Comparison of ENCODE assay signal across 21 cellular contexts in the genomic region with DNA sequence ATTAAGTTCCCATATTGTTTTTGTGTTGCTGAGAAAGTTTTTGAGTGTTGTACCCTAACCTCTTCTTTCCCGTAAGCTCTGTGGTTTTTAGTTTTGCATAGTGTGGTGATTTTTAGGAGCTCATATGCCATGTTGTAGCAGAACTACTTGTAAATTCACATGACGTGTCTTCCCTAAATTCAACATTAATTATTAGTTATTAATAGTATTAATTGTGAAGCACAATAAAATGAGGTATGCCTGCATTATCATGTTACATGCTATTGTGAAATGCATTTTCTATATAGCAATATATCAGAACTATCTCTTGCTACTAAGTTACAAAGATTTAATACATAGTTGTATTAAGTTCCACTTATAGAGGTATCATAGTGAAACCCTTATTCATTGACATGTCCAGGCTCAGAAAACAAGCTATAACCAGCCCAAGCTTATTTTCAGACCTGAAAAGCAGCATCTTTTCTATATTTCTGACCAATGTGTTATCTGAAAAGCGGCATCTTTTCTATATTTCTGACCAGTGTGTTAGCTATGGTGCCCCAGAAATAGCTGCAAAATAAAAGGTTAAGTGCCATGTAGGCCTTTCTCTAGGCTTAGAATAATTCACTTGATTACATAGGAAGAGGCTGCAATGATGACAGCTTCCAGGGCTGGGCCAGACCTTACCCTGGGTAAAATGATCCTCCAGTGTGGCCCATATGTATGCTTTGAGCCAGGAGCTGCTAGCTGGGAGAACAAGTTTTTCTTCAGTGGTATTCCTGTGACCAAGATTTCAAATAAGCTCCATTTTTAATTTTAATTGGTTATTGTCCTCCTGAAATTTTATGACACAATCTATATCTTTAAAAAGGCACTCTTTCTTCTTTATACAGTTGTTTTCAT. TPM values are rescaled to one million over a fixed set of nuclear protein-coding genes. Genes with fewer than 3 reads are reported as not detected.
DNase-seq lines count a peak whose midpoint lies in the region; ATAC-seq and TF ChIP-seq lines count a peak whose summit lies in the region.
"Had no signal": no experiment of that assay in that cellular context is flagged by ENCODE, and none has a peak within 500 bp of the region (broad histone marks: within the 10 kb centered on the region; RNA-seq: fewer than 3 reads in every experiment).

No MANE protein-coding gene starts in this region.

- H3K14ac ChIP-seq in neuronal stem cell (ENCODE audit: low read length) = no peak overlapping the region

- H3K9ac ChIP-seq in mammary epithelial cell (ENCODE audit: insufficient read depth, low read length) (no peak overlapping the region), neuronal stem cell (ENCODE audit: low read depth, low read length, poor library complexity) (no peak overlapping the region)
- H3K9ac ChIP-seq: neural progenitor cell had no signal

- no peak overlapping the region for H3K4me3 ChIP-seq in mammary epithelial cell (replicated peaks in 1 of 3; ENCODE audit: insufficient read depth in 1 of 3, low read depth in 2 of 3, low read length in 3 of 3)
- H3K4me3 ChIP-seq in breast epithelium = no peak overlapping the region
- no peak overlapping the region for H3K4me3 ChIP-seq in body of pancreas
- no peak overlapping the region for H3K4me3 ChIP-seq in lower lobe of right lung
- no peak overlapping the region for H3K4me3 ChIP-seq in uterus
- H3K4me3 ChIP-seq in neuronal stem cell (ENCODE audit: low read length in 2 of 2) = no peak overlapping the region
- H3K4me3 ChIP-seq: HAP-1, neural progenitor cell, tibial nerve had no signal

- H3K27me3 ChIP-seq in mammary epithelial cell (ENCODE audit: insufficient read depth, low read length) = no peaks in the 10 kb centered on the region
- H3K27me3 ChIP-seq in breast epithelium = no peaks in the 10 kb centered on the region
- H3K27me3 ChIP-seq in body of pancreas = no peaks in the 10 kb centered on the region
- H3K27me3 ChIP-seq in lower lobe of right lung (ENCODE audit: low read depth) = no peaks in the 10 kb centered on the region
- no peaks in the 10 kb centered on the region for H3K27me3 ChIP-seq in uterus
- H3K27me3 ChIP-seq in neuronal stem cell (ENCODE audit: control insufficient read depth in 3 of 3, insufficient read depth in 3 of 3, low read depth in 1 of 3, low read length in 3 of 3) = no peaks in the 10 kb centered on the region
- H3K27me3 ChIP-seq: neural progenitor cell, tibial nerve had no signal

- H2BK120ac ChIP-seq in neuronal stem cell (ENCODE audit: low read depth, low read length) = no peak overlapping the region

- CTCF ChIA-PET in mammary epithelial cell (lab: Charles Lee; ENCODE audit: low non-redundant PET) = interaction anchor here (0.6 to 0.9 kb wide), 2 partner anchors 9 to 313 kb away, joined by 3 to 6 read pairs; no protein-coding TSS in a partner anchor

- no peak for ATAC-seq in body of pancreas
- ATAC-seq in lower lobe of right lung = no peak
- no peak for ATAC-seq in GM19328 (IDR thresholded peaks at IDR 0.05; ENCODE audit: unreplicated experiment)
- ATAC-seq in GM21786 (IDR thresholded peaks at IDR 0.05; ENCODE audit: unreplicated experiment) = no peak
- ATAC-seq: effector memory CD8-positive, alpha-beta T cell had no signal

- no peak overlapping the region for H2AK5ac ChIP-seq in neuronal stem cell (ENCODE audit: low read depth, low read length)

- H3K36me3 ChIP-seq in mammary epithelial cell (ENCODE audit: insufficient read depth, low read length) (no peaks in the 10 kb centered on the region), breast epithelium (no peaks in the 10 kb centered on the region), body of pancreas (replicated peaks in 1 of 2; ENCODE audit: insufficient read depth in 1 of 2, low read depth in 2 of 2) (no peaks in the 10 kb centered on the region), lower lobe of right lung (peaks cover 8% of the 10 kb centered on the region), uterus (no peaks in the 10 kb centered on the region), neuronal stem cell (replicated peaks in 1 of 2; ENCODE audit: control insufficient read depth in 2 of 2, insufficient read depth in 2 of 2, low read length in 2 of 2) (no peaks in the 10 kb centered on the region)
- H3K36me3 ChIP-seq: HAP-1, neural progenitor cell, tibial nerve had no signal

- whole genome bisulfite sequencing in mammary epithelial cell (ENCODE audit: low coverage, missing lambda C conversion rate) = 91% methylated on average over 3 of the region's 3 CpGs
- 84 to 86% methylated on average over 3 of the region's 3 CpGs for WGBS in body of pancreas, 2 donors
- no CpG with 5 or more reads among the region's 3 CpGs for WGBS in neuronal stem cell (ENCODE audit: extremely low coverage in 2 of 2, insufficient read length in 2 of 2, insufficient replicate concordance in 1 of 2), 2 donors

- no peak overlapping the region for H2AFZ ChIP-seq in mammary epithelial cell (ENCODE audit: low read depth, low read length)
- H2AFZ ChIP-seq in neuronal stem cell (ENCODE audit: low read length) = no peak overlapping the region

- H3K4ac ChIP-seq in neuronal stem cell (ENCODE audit: low read length) = no peak overlapping the region

- dilution Hi-C loops in mammary epithelial cell (cut with HindIII; ENCODE audit: low sequenced_read_pairs) = no loop called here

- BruUV-seq in mammary epithelial cell (replicated peaks; lab: Mats Ljungman, UMichigan) = no TSS peak

- peak overlapping the region; percentile 20 for H3K4me2 ChIP-seq in mammary epithelial cell (ENCODE audit: insufficient read depth, low read depth, low read length)
- no peak overlapping the region for H3K4me2 ChIP-seq in neuronal stem cell (ENCODE audit: insufficient read depth, low read length, poor library complexity, severe bottlenecking)
- H3K4me2 ChIP-seq: neural progenitor cell had no signal

- intact Hi-C loops in mammary epithelial cell (cut with micrococcal nuclease) = no loop called here
- intact Hi-C loops in breast epithelium (cut with DNase I; ENCODE audit: low total_unique reads) = no loop called here
- intact Hi-C loops in body of pancreas (cut with DNase I) = no loop called here
- intact Hi-C loops in lower lobe of right lung (cut with DNase I) = no loop called here
- intact Hi-C loops in uterus (cut with DNase I; ENCODE audit: low total_unique reads) = no loop called here

- peaks cover 85% of the 10 kb centered on the region for H3K79me2 ChIP-seq in mammary epithelial cell (ENCODE audit: insufficient read depth, low read length)

- H2BK12ac ChIP-seq in neuronal stem cell (ENCODE audit: low read length) = no peak overlapping the region

- H4K91ac ChIP-seq in neuronal stem cell (ENCODE audit: low read depth, low read length, poor library complexity) = no peak overlapping the region

- H3K4me1 ChIP-seq in mammary epithelial cell (ENCODE audit: insufficient read depth, low read length) (peaks cover 52% of the 10 kb centered on the region), breast epithelium (peaks cover 0 to 3% of the 10 kb centered on the region in 2 donors), body of pancreas (peaks cover 61% of the 10 kb centered on the region), lower lobe of right lung (peaks cover 97% of the 10 kb centered on the region), uterus (peaks cover 12% of the 10 kb centered on the region in 2 donors), neuronal stem cell (ENCODE audit: control insufficient read depth in 2 of 2, insufficient read depth in 1 of 2, low read depth in 1 of 2, low read length in 2 of 2) (peaks cover 0 to 2% of the 10 kb centered on the region in 2 donors)
- H3K4me1 ChIP-seq: neural progenitor cell had no signal

- H2BK5ac ChIP-seq in neuronal stem cell (ENCODE audit: low read length) = no peak overlapping the region

- in situ Hi-C loops in mammary epithelial cell (cut with MboI; ENCODE audit: low sequenced_read_pairs in 2 of 2) = no loop called here

- no peaks in the 10 kb centered on the region for H4K20me1 ChIP-seq in mammary epithelial cell (ENCODE audit: insufficient read depth, low read length)

- H3K27ac ChIP-seq in mammary epithelial cell (ENCODE audit: insufficient read depth, low read depth, low read length) (no peak overlapping the region), breast epithelium (no peak overlapping the region), body of pancreas (peak overlapping the region in 3 of 4 donors; percentile 49 to 65 (median 50)), lower lobe of right lung (peak overlapping the region; percentile 55), uterus (peak overlapping the region; percentile 22 to 62), neuronal stem cell (replicated peaks; ENCODE audit: low read length) (no peak overlapping the region)
- H3K27ac ChIP-seq: neural progenitor cell, tibial nerve had no signal

- H2BK15ac ChIP-seq in neuronal stem cell (ENCODE audit: low read length) = no peak overlapping the region

- TF ChIP-seq POLR2A in breast epithelium (IDR thresholded peaks at IDR 0.05) (no peak), body of pancreas (IDR thresholded peaks at IDR 0.05) (no peak), uterus (IDR thresholded peaks at IDR 0.05) (no peak)

- TF ChIP-seq CTCF in mammary epithelial cell (conservative IDR thresholded peaks at IDR 0.05 in 1 of 2, IDR thresholded peaks at IDR 0.05 in 1 of 2; ENCODE audit: extremely low read depth in 1 of 2, insufficient read depth in 1 of 2, low read depth in 1 of 2, low read length in 2 of 2) = no peak
- no peak for TF ChIP-seq CTCF in breast epithelium (IDR thresholded peaks at IDR 0.05)
- no peak for TF ChIP-seq CTCF in body of pancreas (IDR thresholded peaks at IDR 0.05)
- TF ChIP-seq CTCF in lower lobe of right lung (IDR thresholded peaks at IDR 0.05) = no peak
- TF ChIP-seq CTCF in uterus (IDR thresholded peaks at IDR 0.05) = no peak

- H3K9me3 ChIP-seq in mammary epithelial cell (replicated peaks; ENCODE audit: insufficient read depth, low read length) = no peaks in the 10 kb centered on the region
- H3K9me3 ChIP-seq in breast epithelium = no peaks in the 10 kb centered on the region
- no peaks in the 10 kb centered on the region for H3K9me3 ChIP-seq in body of pancreas
- no peaks in the 10 kb centered on the region for H3K9me3 ChIP-seq in lower lobe of right lung
- no peaks in the 10 kb centered on the region for H3K9me3 ChIP-seq in uterus
- H3K9me3 ChIP-seq in neuronal stem cell (replicated peaks in 1 of 2; ENCODE audit: control insufficient read depth in 2 of 2, insufficient read depth in 1 of 2, low read depth in 1 of 2, low read length in 2 of 2) = no peaks in the 10 kb centered on the region
- H3K9me3 ChIP-seq: HAP-1, tibial nerve had no signal

- no peak for DNase-seq in mammary epithelial cell
- no peak for DNase-seq in breast epithelium (ENCODE audit: low spot score in 2 of 2)
- DNase-seq in body of pancreas = no peak
- DNase-seq in lower lobe of right lung = no peak
- no peak for DNase-seq in uterus
- DNase-seq in neuronal stem cell (ENCODE audit: low spot score) = no peak
- DNase-seq: activated CD4-positive, alpha-beta T cell treated with anti-CD3 and anti-CD28 coated beads, Interleukin-2, amount 50 U/mL, for 1 hour; activated naive CD4-positive, alpha-beta T cell; CD4-positive, alpha-beta memory T cell; DND-41; effector memory CD8-positive, alpha-beta T cell; kidney glomerular epithelial cell; MV-4-11; NCI-H2029; NCI-H526 treated with DMSO at 0.1 percent for 48 hours; stimulated activated CD4-positive, alpha-beta T cell treated with anti-CD3 and anti-CD28 coated beads, Interleukin-12 subunit alpha, Interleukin-12 subunit beta, amount 100 ng/mL, for 4 hours had no signal

- no peak overlapping the region for H4K8ac ChIP-seq in neuronal stem cell (ENCODE audit: low read depth, low read length)

- H3K79me1 ChIP-seq in neuronal stem cell (ENCODE audit: low read depth, low read length) = no peaks in the 10 kb centered on the region

- H3K18ac ChIP-seq in neuronal stem cell (ENCODE audit: low read length) = no peak overlapping the region

- no peak overlapping the region for H3K23ac ChIP-seq in neuronal stem cell (ENCODE audit: low read depth, low read length, poor library complexity)

RNA-seq across cellular contexts. Expression of gene EPAS1, which starts 21.6 kb away (rescaled TPM):
- 100 to 1,000 TPM; 130 to 174 TPM for total RNA-seq in mammary epithelial cell
- polyA plus RNA-seq in mammary epithelial cell = 182 TPM
- 153 TPM for polyA minus RNA-seq in mammary epithelial cell
- total RNA-seq in breast epithelium = 100 to 1,000 TPM in 2 of 3 donors, 10 to 100 TPM in 1; 92.5 to 274 (median 229) TPM
- 100 to 1,000 TPM in 1 of 2 donors, 10 to 100 TPM in 1; 58.4 to 162 TPM for total RNA-seq in body of pancreas
- total RNA-seq in lower lobe of right lung = 1,419 TPM
- total RNA-seq in uterus = 100 to 1,000 TPM in 3 of 4 donors, 10 to 100 TPM in 1; 35.0 to 465 (median 202) TPM
- polyA plus RNA-seq in neuronal stem cell (2013, experiment 1 of 2) = 0.24 TPM
- polyA plus RNA-seq in neuronal stem cell (2013, experiment 2 of 2) = 0.19 TPM

Comparison
In these comparisons a context has a peak if more than half of its experiments do, and no peak if none do; other contexts are left out.
1. H3K27ac ChIP-seq: peak in body of pancreas (3 of 4), lower lobe of right lung (single experiment) and uterus (2 of 2); none in mammary epithelial cell (single experiment), breast epithelium (0 of 2) and neuronal stem cell (single experiment).